ENCODE assay signal across 9 cellular contexts in the genomic region with DNA sequence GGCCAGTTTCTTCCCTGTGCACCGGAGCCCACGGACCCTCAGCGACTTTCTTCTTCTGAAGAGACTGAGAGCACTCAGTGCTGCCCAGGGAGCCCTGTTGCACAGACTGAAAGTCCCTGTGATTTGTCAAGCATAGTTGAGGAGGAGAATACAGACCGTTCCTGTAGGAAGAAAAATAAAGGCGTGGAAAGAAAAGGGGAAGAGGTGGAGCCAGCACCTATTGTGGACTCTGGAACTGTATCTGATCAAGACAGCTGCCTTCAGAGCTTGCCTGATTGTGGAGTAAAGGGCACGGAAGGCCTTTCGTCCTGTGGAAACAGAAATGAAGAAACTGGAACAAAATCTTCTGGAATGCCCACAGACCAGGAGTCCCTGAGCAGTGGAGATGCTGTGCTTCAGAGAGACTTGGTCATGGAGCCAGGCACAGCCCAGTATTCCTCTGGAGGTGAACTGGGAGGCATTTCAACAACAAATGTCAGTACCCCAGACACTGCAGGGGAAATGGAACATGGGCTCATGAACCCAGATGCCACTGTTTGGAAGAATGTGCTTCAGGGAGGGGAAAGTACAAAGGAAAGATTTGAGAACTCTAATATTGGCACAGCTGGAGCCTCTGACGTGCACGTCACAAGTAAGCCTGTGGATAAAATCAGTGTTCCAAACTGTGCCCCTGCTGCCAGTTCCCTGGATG.
DNase-seq lines count a peak whose midpoint lies in the region; ATAC-seq and TF ChIP-seq lines count a peak whose summit lies in the region.
"Had no signal": no experiment of that assay in that cellular context is flagged by ENCODE, and none has a peak within 500 bp of the region (broad histone marks: within the 10 kb centered on the region; RNA-seq: fewer than 3 reads in every experiment).

No MANE protein-coding gene starts in this region.

- no peaks in the 10 kb centered on the region for H4K20me1 ChIP-seq in BLaER1
- no peaks in the 10 kb centered on the region; the same call in 1 of the 2 replicates for H4K20me1 ChIP-seq in OCI-LY3 (ENCODE audit: insufficient read depth, low read length)
- H4K20me1 ChIP-seq in neural progenitor cell (ENCODE audit: low read depth) = peaks cover 39% of the 10 kb centered on the region

- H3K4me3 ChIP-seq in BLaER1 = no peak overlapping the region
- H3K4me3 ChIP-seq in OCI-LY3 (ENCODE audit: low read length) = peak overlapping the region; percentile 81
- H3K4me3 ChIP-seq in neural progenitor cell = no peak overlapping the region

- H2AFZ ChIP-seq in OCI-LY3 (ENCODE audit: low read depth, low read length) = no peak overlapping the region
- H2AFZ ChIP-seq in neural progenitor cell (replicated peaks) = no peak overlapping the region

- H3K4me1 Mint-ChIP-seq in neural progenitor cell = peaks cover 47% of the 10 kb centered on the region

- H3K79me2 ChIP-seq in OCI-LY3 (ENCODE audit: low read length) (peaks cover 37% of the 10 kb centered on the region), neural progenitor cell (ENCODE audit: low read depth) (peaks cover 15% of the 10 kb centered on the region)

- H3K9ac ChIP-seq in BLaER1 (peak overlapping the region; percentile 46; the same call in 1 of the 2 replicates), OCI-LY3 (ENCODE audit: low read length) (peak overlapping the region; percentile 76), neural progenitor cell (no peak overlapping the region)

- peak overlapping the region; percentile 59 for H3K27ac ChIP-seq in BLaER1
- peak overlapping the region; percentile 92 for H3K27ac ChIP-seq in OCI-LY3 (ENCODE audit: low read length)
- H3K27ac ChIP-seq in neural progenitor cell = peak overlapping the region; percentile 18

- ATAC-seq in HG03469 (IDR thresholded peaks at IDR 0.05; ENCODE audit: unreplicated experiment) (no peak), HG03108 (IDR thresholded peaks at IDR 0.05; ENCODE audit: unreplicated experiment) (no peak)

- no peak overlapping the region for H3K4me3 Mint-ChIP-seq in neural progenitor cell

- H3K4me1 ChIP-seq in BLaER1 (peaks cover 58% of the 10 kb centered on the region), OCI-LY3 (ENCODE audit: low read length) (peaks cover 51% of the 10 kb centered on the region), neural progenitor cell (peaks cover 23% of the 10 kb centered on the region)

- no peak for TF ChIP-seq POLR2A in erythroblast (IDR thresholded peaks at IDR 0.05; ENCODE audit: low read length)

- peak overlapping the region; percentile 65 for H3K4me2 ChIP-seq in BLaER1
- H3K4me2 ChIP-seq in OCI-LY3 (ENCODE audit: low read length) = peak overlapping the region; percentile 83
- H3K4me2 ChIP-seq in neural progenitor cell = no peak overlapping the region

- H3K36me3 Mint-ChIP-seq in neural progenitor cell = peaks cover 34% of the 10 kb centered on the region

- H3K27ac Mint-ChIP-seq in neural progenitor cell = peak overlapping the region; percentile 50

- H3K27me3 Mint-ChIP-seq in neural progenitor cell (ENCODE audit: insufficient read depth, low read depth) = no peaks in the 10 kb centered on the region

- TF ChIP-seq CTCF in OCI-LY3 (IDR thresholded peaks at IDR 0.05; ENCODE audit: low read depth, low read length) (no peak), neural progenitor cell (IDR thresholded peaks at IDR 0.05) (no peak)

- H3K9me3 Mint-ChIP-seq in neural progenitor cell = no peaks in the 10 kb centered on the region

- H3K9me3 ChIP-seq in BLaER1 = no peaks in the 10 kb centered on the region
- no peaks in the 10 kb centered on the region for H3K9me3 ChIP-seq in OCI-LY3 (ENCODE audit: insufficient read depth, low read length)
- H3K9me3 ChIP-seq in neural progenitor cell (ENCODE audit: low read depth) = no peaks in the 10 kb centered on the region

- H3K27me3 ChIP-seq in BLaER1 (no peaks in the 10 kb centered on the region), OCI-LY3 (ENCODE audit: low read depth, low read length) (no peaks in the 10 kb centered on the region), neural progenitor cell (no peaks in the 10 kb centered on the region)

- no peaks in the 10 kb centered on the region for H3F3A ChIP-seq in neural progenitor cell (ENCODE audit: low read depth)

- DNase-seq in erythroblast (lab: John Stamatoyannopoulos, UW) (peak; percentile 18 to 23), neural progenitor cell (ENCODE audit: low spot score) (no peak), activated gamma-delta T cell treated with Interleukin-2 at 50 U/mL for 16 hours (no peak), iPS-NIHi7 (ENCODE audit: extremely low spot score) (no peak)
- DNase-seq: NCI-H510A treated with DMSO at 0.1 percent for 48 hours had no signal

- H3K36me3 ChIP-seq in BLaER1 (peaks cover 46% of the 10 kb centered on the region), OCI-LY3 (replicated peaks; ENCODE audit: low read depth, low read length) (no peaks in the 10 kb centered on the region), neural progenitor cell (no peaks in the 10 kb centered on the region)

Comparison
In these comparisons a context has a peak if more than half of its experiments do, and no peak if none do; other contexts are left out.
1. H3K27ac ChIP-seq: peak in every context shown above with its lines; median percentile 92 in OCI-LY3; 59 in BLaER1; 18 in neural progenitor cell.
2. DNase-seq: peak in erythroblast (2 of 2); none in neural progenitor cell (single experiment), activated gamma-delta T cell treated with Interleukin-2 at 50 U/mL for 16 hours (single experiment) and iPS-NIHi7 (single experiment).